10 cellular contexts compared by ENCODE assay signal in genomic region chr10:75480374-75480773, GRCh38. TPM values are rescaled to one million over a fixed set of nuclear protein-coding genes. Genes with fewer than 3 reads are reported as not detected.
"Had no signal": no experiment of that assay in that cellular context is flagged by ENCODE, and none has a peak within 500 bp of the region (broad histone marks: within the 10 kb centered on the region; RNA-seq: fewer than 3 reads in every experiment).

No MANE protein-coding gene starts in this region.

- H3K9me3 Mint-ChIP-seq: IgD-negative memory B cell had no signal

- DNase-seq: IMR-90, KBM-7, KG1 had no signal

- H3K27ac Mint-ChIP-seq: IgD-negative memory B cell had no signal

- H3K27ac ChIP-seq: HL-60, KMS-11 had no signal

- H3K9ac ChIP-seq: KMS-11 had no signal

- H3K4me3 Mint-ChIP-seq: IgD-negative memory B cell had no signal

- ATAC-seq: K562 had no signal

- H3K36me3 Mint-ChIP-seq: IgD-negative memory B cell had no signal

- H3K4me3 ChIP-seq: K562 had no signal

- H3K4me1 Mint-ChIP-seq: IgD-negative memory B cell had no signal

- H3K27me3 Mint-ChIP-seq: IgD-negative memory B cell had no signal

- H3K4me2 ChIP-seq: KMS-11 had no signal

- FAIRE-seq: HTR-8/SVneo, K562 had no signal

RNA-seq across cellular contexts. Expression of gene LRMDA, which starts 49.0 kb away (rescaled TPM):
- total RNA-seq: HT-29, HT1080, IMR-90 had no signal
- polyA plus RNA-seq: IgD-negative memory B cell, K562 had no signal
